In the genomic region with DNA sequence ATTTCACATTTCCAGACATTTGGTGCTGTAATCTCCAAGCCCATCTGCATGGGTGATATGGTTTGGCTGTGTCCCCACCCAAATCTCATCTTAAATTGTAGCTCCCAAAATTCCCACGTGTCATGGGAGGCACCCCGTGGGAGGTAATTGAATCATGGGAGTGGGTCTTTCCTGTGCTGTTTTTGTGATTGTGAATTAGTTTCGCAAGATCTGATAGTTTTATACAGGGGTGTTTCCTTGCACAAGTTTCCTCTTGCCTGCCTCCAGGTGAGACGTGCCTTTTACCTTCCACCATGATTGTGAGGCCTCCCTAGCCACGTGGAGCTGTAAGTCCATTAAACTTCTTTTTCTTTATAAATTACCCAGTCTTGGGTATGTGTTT, we compare ENCODE assay signal across 13 cellular contexts. TPM values are rescaled to one million over a fixed set of nuclear protein-coding genes. Genes with fewer than 3 reads are reported as not detected.
DNase-seq lines count a peak whose midpoint lies in the region; TF ChIP-seq lines count a peak whose summit lies in the region.
"Not testable (repeated sequence)": the region's sequence is repeated elsewhere in the genome, so short reads cannot be mapped to it uniquely, and the experiment has no call there.
"Had no signal": no experiment of that assay in that cellular context is flagged by ENCODE, and none has a peak within 500 bp of the region (broad histone marks: within the 10 kb centered on the region; RNA-seq: fewer than 3 reads in every experiment).

No MANE protein-coding gene starts in this region.

- peaks cover 23% of the 10 kb centered on the region for H3K79me1 ChIP-seq in trophoblast cell (ENCODE audit: low read length)

- not testable (repeated sequence) for H3K18ac ChIP-seq in trophoblast cell (ENCODE audit: low read length)

- H2BK12ac ChIP-seq in trophoblast cell (ENCODE audit: low read length): peak overlapping the region; percentile 33

- not testable (repeated sequence) for H3K9me3 ChIP-seq in trophoblast cell (ENCODE audit: insufficient read depth, low read depth, low read length)

- not testable (repeated sequence) for H2AFZ ChIP-seq in trophoblast cell (ENCODE audit: insufficient read depth, low read length, poor library complexity)

- intact Hi-C loops in dorsolateral prefrontal cortex (cut with DNase I): not testable (repeated sequence)

- not testable (repeated sequence) for H3K4me3 ChIP-seq in dorsolateral prefrontal cortex; trophoblast cell (ENCODE audit: low read depth, low read length)

- H3K27ac ChIP-seq in angular gyrus (ENCODE audit: low read depth, low read length) (peak overlapping the region; percentile 84), caudate nucleus (ENCODE audit: low read depth, low read length) (peak overlapping the region; percentile 99), dorsolateral prefrontal cortex (peak overlapping the region in 55 of 59 donors; percentile 27 to 100 (median 95)), layer of hippocampus (ENCODE audit: low read depth, low read length) (peak overlapping the region; percentile 94), temporal lobe (ENCODE audit: low read depth, low read length) (peak overlapping the region; percentile 99)
- H3K27ac ChIP-seq in trophoblast cell (ENCODE audit: low read depth, low read length): not testable (repeated sequence)

- H3K27me3 ChIP-seq in dorsolateral prefrontal cortex; layer of hippocampus (ENCODE audit: control insufficient read depth, insufficient read depth, low read length); trophoblast cell (ENCODE audit: insufficient read depth, low read length): not testable (repeated sequence)

- H3K14ac ChIP-seq in trophoblast cell (ENCODE audit: low read length): not testable (repeated sequence)

- not testable (repeated sequence) for TF ChIP-seq CTCF in dorsolateral prefrontal cortex (IDR thresholded peaks at IDR 0.05 in 54 of 56, conservative IDR thresholded peaks at IDR 0.05 in 2 of 56; ENCODE audit: low read depth in 1 of 56, partially characterized antibody in 56 of 56)

- peaks cover 16 to 17% of the 10 kb centered on the region in 2 experiments for H3K4me1 ChIP-seq in trophoblast cell (ENCODE audit: control insufficient read depth in 1 of 2, insufficient read depth in 2 of 2, low read length in 2 of 2)

- WGBS in trophoblast cell (ENCODE audit: extremely low coverage, insufficient coverage, insufficient read length): no CpG with 5 or more reads among the region's 5 CpGs

- not testable (repeated sequence) for H3K9ac ChIP-seq in trophoblast cell (ENCODE audit: low read length)

- H2BK5ac ChIP-seq in trophoblast cell (ENCODE audit: low read depth, low read length, poor library complexity): not testable (repeated sequence)

- H3K4me2 ChIP-seq in trophoblast cell (ENCODE audit: low read length): not testable (repeated sequence)

- not testable (repeated sequence) for H4K8ac ChIP-seq in trophoblast cell (ENCODE audit: low read depth, low read length)

- H3K4ac ChIP-seq in trophoblast cell (ENCODE audit: low read depth, low read length): not testable (repeated sequence)

- not testable (repeated sequence) for H4K91ac ChIP-seq in trophoblast cell (ENCODE audit: low read depth, low read length)

- H4K12ac ChIP-seq in trophoblast cell (ENCODE audit: low read depth, low read length): not testable (repeated sequence)

- not testable (repeated sequence) for H2AK5ac ChIP-seq in trophoblast cell (ENCODE audit: low read length)

- not testable (repeated sequence) for H2BK120ac ChIP-seq in trophoblast cell (ENCODE audit: insufficient read depth, low read length, poor library complexity)

- H3K23ac ChIP-seq in trophoblast cell (ENCODE audit: low read length): not testable (repeated sequence)

- not testable (repeated sequence) for H3K79me2 ChIP-seq in trophoblast cell (ENCODE audit: control insufficient read depth, insufficient read depth, low read length, poor library complexity)

- H3K36me3 ChIP-seq in trophoblast cell (ENCODE audit: control insufficient read depth in 1 of 2, insufficient read depth in 2 of 2, low read length in 2 of 2): not testable (repeated sequence)

- DNase-seq in caudate nucleus (lab: John Stamatoyannopoulos, UW); dorsolateral prefrontal cortex; trophoblast cell: not testable (repeated sequence)

RNA-seq across cellular contexts. Expression of gene SOWAHA, which starts 10.4 kb away (rescaled TPM):
- total RNA-seq in dorsolateral prefrontal cortex: 100 to 1,000 TPM in 3 of 120 experiments, 10 to 100 TPM in 117; 15.4 to 106 (median 48.7) TPM
- 23.8 and 25.2 TPM in 2 replicates for polyA plus RNA-seq in trophoblast cell (2013)
- total RNA-seq in temporal lobe: 4.7 TPM
- total RNA-seq: A673; CD4-positive, alpha-beta memory T cell; CD4-positive, CD25-positive, alpha-beta regulatory T cell; Daoy had no signal
- polyA plus RNA-seq: AG04450; CD14-positive monocyte; CD4-positive, CD25-positive, alpha-beta regulatory T cell; CD8-positive, alpha-beta memory T cell had no signal

RNA-seq across cellular contexts. Expression of gene SEPTIN8, which starts 25.6 kb away (rescaled TPM):
- total RNA-seq in dorsolateral prefrontal cortex: 100 to 1,000 TPM; 221 to 622 (median 319) TPM
- polyA plus RNA-seq in trophoblast cell (2013): 198 and 213 TPM in 2 replicates
- 27.3 TPM for total RNA-seq in temporal lobe

RNA-seq across cellular contexts. Expression of gene SHROOM1, which starts 27.8 kb away (rescaled TPM):
- total RNA-seq in dorsolateral prefrontal cortex: 10 to 100 TPM; 14.1 to 91.8 (median 29.3) TPM
- 5.8 and 6.2 TPM in 2 replicates for polyA plus RNA-seq in trophoblast cell (2013)
- 2.2 TPM for total RNA-seq in temporal lobe
- polyA plus RNA-seq: CD4-positive, alpha-beta memory T cell; CD4-positive, CD25-positive, alpha-beta regulatory T cell; CD8-positive, alpha-beta memory T cell had no signal

RNA-seq across cellular contexts. Expression of gene CCNI2, which starts 55.5 kb away (rescaled TPM):
- total RNA-seq in dorsolateral prefrontal cortex (1 to 10 TPM in 83 of 120 experiments, under 1 TPM in 36, not detected in 1; 0.26 to 4.5 (median 1.5) TPM), temporal lobe (under 0.01 TPM)
- polyA plus RNA-seq in trophoblast cell (2013): 4.6 and 5.5 TPM in 2 replicates
- total RNA-seq: A673 had no signal
- polyA plus RNA-seq: AG04450 had no signal
